ENCODE assay signal across 1 cellular context in genomic region chr20:51036827-51037229, GRCh38.
TF ChIP-seq lines count a peak whose summit lies in the region.

No MANE protein-coding gene starts in this region.

TF ChIP-seq in K562, 482 proteins besides CTCF, POLR2A, EP300 and RAD21 (continued from another document):
- TF ChIP-seq ARHGAP35 (IDR thresholded peaks at IDR 0.05; ENCODE audit: partially characterized antibody) (no peak), ZNF311 (CRISPR knock-in tag; IDR thresholded peaks at IDR 0.05) (peak; percentile 63; the same call in 1 of the 2 replicates)
